8 cellular contexts compared by ENCODE assay signal in the genomic region with DNA sequence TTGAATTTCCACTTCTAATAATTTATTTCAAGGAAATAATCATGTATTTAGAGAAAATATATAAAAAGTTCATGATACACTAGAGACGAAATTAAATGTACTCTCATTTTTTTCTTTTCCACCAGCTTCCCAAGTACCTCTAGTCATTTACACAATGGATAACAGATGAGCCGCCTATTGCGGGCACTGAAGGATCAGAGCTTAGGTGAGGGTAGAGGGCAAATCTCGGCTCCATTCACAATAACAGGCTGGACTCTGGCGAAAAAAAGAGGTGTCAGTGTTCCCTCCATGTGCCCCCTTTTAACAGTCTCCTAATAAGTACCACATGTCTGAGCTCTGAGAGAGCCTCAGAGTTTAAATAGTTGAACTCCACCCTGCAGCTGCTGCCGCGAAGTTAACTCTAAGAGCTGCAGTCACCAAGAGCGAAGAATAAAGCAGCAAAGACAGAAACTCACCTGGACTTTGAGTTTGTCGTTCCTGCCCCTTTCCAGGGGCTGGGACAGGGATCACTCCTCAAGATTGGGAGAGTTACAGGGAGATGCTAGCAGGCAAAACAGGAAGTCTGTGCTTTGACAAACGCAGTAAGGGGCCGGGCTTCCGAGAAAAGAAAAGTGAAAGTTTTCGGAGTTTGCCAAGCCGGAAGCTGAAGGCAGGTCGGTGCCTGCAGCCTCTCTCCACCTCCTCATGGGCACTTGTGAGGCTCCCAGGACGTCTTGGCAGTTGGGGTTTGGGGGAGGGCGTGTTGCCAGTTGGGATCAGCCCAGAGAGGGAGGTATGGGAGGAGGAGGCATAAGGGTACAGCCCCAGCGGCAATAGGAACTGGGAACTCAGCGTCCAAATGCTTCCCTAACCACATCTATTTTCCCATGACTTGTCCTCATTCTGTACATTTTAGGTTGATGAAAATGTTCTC. TPM values are rescaled to one million over a fixed set of nuclear protein-coding genes. Genes with fewer than 3 reads are reported as not detected.
DNase-seq lines count a peak whose midpoint lies in the region; ATAC-seq and TF ChIP-seq lines count a peak whose summit lies in the region.

A gene (minus strand): TSS at position 566 of the 913 bp plus-strand sequence. CDS start 3,057 bp downstream, outside the sequence.

- no peaks in the 10 kb centered on the region for H3K9me3 ChIP-seq in Peyer's patch

- peak within 1 kb of the TSS; percentile 97 to 99 (median 97) for H3K27ac Mint-ChIP-seq in nephron
- peak within 1 kb of the TSS; percentile 95 for H3K27ac Mint-ChIP-seq in stimulated activated naive CD8-positive, alpha-beta T cell treated with anti-CD3 and anti-CD28 coated beads, Interleukin-15, Interleukin-2, amounts not matched to agents 100 ng/mL and 50 ng/mL, for 24 hours

- H3K4me3 ChIP-seq in AG10803 (ENCODE audit: low read length) (peak within 1 kb of the TSS; percentile 87), Peyer's patch (peak within 1 kb of the TSS; percentile 54 to 62 (median 56)), fibroblast of pulmonary artery (replicated peaks; ENCODE audit: low read depth, low read length) (peak within 1 kb of the TSS; percentile 77)

- peaks cover 16% of the 10 kb centered on the region for H3K4me1 Mint-ChIP-seq in nephron
- H3K4me1 Mint-ChIP-seq in stimulated activated naive CD8-positive, alpha-beta T cell treated with anti-CD3 and anti-CD28 coated beads, Interleukin-15, Interleukin-2, amounts not matched to agents 100 ng/mL and 50 ng/mL, for 24 hours (ENCODE audit: low read depth) = peaks cover 76% of the 10 kb centered on the region

- in situ Hi-C loops in GM18951 (cut with MboI; ENCODE audit: low sequenced_read_pairs, unreplicated experiment) = loop anchor here (25.0 kb wide), 1 partner anchor 393 kb away; no protein-coding TSS in a partner anchor

- H3K36me3 Mint-ChIP-seq in nephron (ENCODE audit: low read depth) = peaks cover 4% of the 10 kb centered on the region
- peaks cover 47% of the 10 kb centered on the region for H3K36me3 Mint-ChIP-seq in stimulated activated naive CD8-positive, alpha-beta T cell treated with anti-CD3 and anti-CD28 coated beads, Interleukin-15, Interleukin-2, amounts not matched to agents 100 ng/mL and 50 ng/mL, for 24 hours (ENCODE audit: low read depth)

- peak; percentile 64 for TF ChIP-seq POLR2A in GM18951 (IDR thresholded peaks at IDR 0.05; ENCODE audit: extremely low read depth, insufficient read depth, insufficient read length)
- peak; percentile 30 to 48 for TF ChIP-seq POLR2A in Peyer's patch (IDR thresholded peaks at IDR 0.05)

- no peaks in the 10 kb centered on the region for H3K9me3 Mint-ChIP-seq in nephron
- H3K9me3 Mint-ChIP-seq in stimulated activated naive CD8-positive, alpha-beta T cell treated with anti-CD3 and anti-CD28 coated beads, Interleukin-15, Interleukin-2, amounts not matched to agents 100 ng/mL and 50 ng/mL, for 24 hours = no peaks in the 10 kb centered on the region

- ATAC-seq in HG03280 (IDR thresholded peaks at IDR 0.05; ENCODE audit: unreplicated experiment) = peak; percentile 77

- H3K27me3 ChIP-seq in Peyer's patch = no peaks in the 10 kb centered on the region

- H3K4me1 ChIP-seq in Peyer's patch = no peaks in the 10 kb centered on the region

- H3K4me3 Mint-ChIP-seq in nephron = peak within 1 kb of the TSS; percentile 94 to 97 (median 96)
- H3K4me3 Mint-ChIP-seq in stimulated activated naive CD8-positive, alpha-beta T cell treated with anti-CD3 and anti-CD28 coated beads, Interleukin-15, Interleukin-2, amounts not matched to agents 100 ng/mL and 50 ng/mL, for 24 hours = peak within 1 kb of the TSS; percentile 98

- peaks cover 0 to 20% (median 0%) of the 10 kb centered on the region in 3 donors for H3K36me3 ChIP-seq in Peyer's patch

- DNase-seq in AG10803 (ENCODE audit: low read depth) (peak; percentile 85), Peyer's patch (peak; percentile 78 to 92 (median 83)), fibroblast of pulmonary artery (ENCODE audit: low read depth) (peak; percentile 96)
- DNase-seq in activated T-helper 1 cell treated with anti-CD3 and anti-CD28 coated beads, Interleukin-2, amount 50 U/mL, for 16 hours (ENCODE audit: low read depth in 1 of 2, low spot score in 1 of 2) = peak; percentile 53 to 59

- no peaks in the 10 kb centered on the region for H3K27me3 Mint-ChIP-seq in nephron (ENCODE audit: low read depth)
- no peaks in the 10 kb centered on the region for H3K27me3 Mint-ChIP-seq in stimulated activated naive CD8-positive, alpha-beta T cell treated with anti-CD3 and anti-CD28 coated beads, Interleukin-15, Interleukin-2, amounts not matched to agents 100 ng/mL and 50 ng/mL, for 24 hours

- peak within 1 kb of the TSS; percentile 74 to 84 (median 82) for H3K27ac ChIP-seq in Peyer's patch

- TF ChIP-seq CTCF in AG10803 (conservative IDR thresholded peaks at IDR 0.05; ENCODE audit: low read length) (no peak), Peyer's patch (IDR thresholded peaks at IDR 0.05) (peak in 2 of 6 experiments; percentile 20 to 31), fibroblast of pulmonary artery (IDR thresholded peaks at IDR 0.05; ENCODE audit: low read length, missing control alignments) (no peak), nephron (IDR thresholded peaks at IDR 0.05; ENCODE audit: unreplicated experiment in 3 of 3) (no peak)

RNA-seq across cellular contexts. Expression of the gene that starts here (rescaled TPM):
- 100 to 1,000 TPM in 1 of 4 donors, 10 to 100 TPM in 3; 13.7 to 181 (median 24.4) TPM for total RNA-seq in Peyer's patch

Comparison
In these comparisons a context has a peak if more than half of its experiments do, and no peak if none do; other contexts are left out.
1. Peak in every context shown above with its lines: DNase-seq, ATAC-seq, H3K4me3 ChIP-seq and H3K27ac ChIP-seq.